8 cellular contexts compared by ENCODE assay signal in the genomic region with DNA sequence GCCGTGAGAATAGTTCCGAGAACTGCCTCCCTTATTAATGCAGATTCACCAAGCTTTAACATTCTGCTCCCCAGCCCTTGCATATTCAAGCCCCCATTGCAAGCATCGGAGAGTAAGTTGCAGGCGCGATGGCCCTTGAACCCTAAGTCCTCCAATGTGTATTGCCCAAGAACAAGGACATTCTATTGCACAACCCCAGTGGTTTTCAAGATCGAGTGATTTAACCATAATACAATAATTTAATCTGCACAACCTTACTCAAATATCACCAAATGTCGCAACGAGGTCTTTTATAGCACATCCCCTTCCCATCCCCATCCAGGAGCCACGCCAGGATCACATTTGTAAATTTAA. TPM values are rescaled to one million over a fixed set of nuclear protein-coding genes. Genes with fewer than 3 reads are reported as not detected.
DNase-seq lines count a peak whose midpoint lies in the region; ATAC-seq and TF ChIP-seq lines count a peak whose summit lies in the region.

No MANE protein-coding gene starts in this region.

- H3K9me3 ChIP-seq in HUES48 (ENCODE audit: control insufficient read depth, insufficient read depth, low read length) (no peaks in the 10 kb centered on the region), smooth muscle cell (replicated peaks; ENCODE audit: low read depth) (no peaks in the 10 kb centered on the region)

- H3K36me3 ChIP-seq in HUES48 (ENCODE audit: control insufficient read depth, insufficient read depth, low read length) (no peaks in the 10 kb centered on the region), smooth muscle cell (ENCODE audit: low read depth) (no peaks in the 10 kb centered on the region)

- no peaks in the 10 kb centered on the region for H4K20me1 ChIP-seq in smooth muscle cell (ENCODE audit: low read depth)

- no peak for TF ChIP-seq CTCF in smooth muscle cell (IDR thresholded peaks at IDR 0.05; ENCODE audit: borderline replicate concordance, insufficient read depth, poor library complexity, severe bottlenecking)

- peaks cover 13% of the 10 kb centered on the region for H3F3A ChIP-seq in smooth muscle cell (ENCODE audit: low read depth)

- no peaks in the 10 kb centered on the region for H3K79me2 ChIP-seq in smooth muscle cell (ENCODE audit: low read depth)

- H3K4me1 Mint-ChIP-seq in activated naive CD8-positive, alpha-beta T cell treated with anti-CD3 and anti-CD28 coated beads, Interleukin-2, amount 10 ng/mL, durations not matched to agents 7 days and 5 days = peaks cover 19% of the 10 kb centered on the region

- 27% methylated on average over 9 of the region's 9 CpGs for WGBS in smooth muscle cell (ENCODE audit: low lambda C conversion rate)

- H3K9ac ChIP-seq in HUES48 (ENCODE audit: low read depth, low read length) = no peak overlapping the region
- H3K9ac ChIP-seq in smooth muscle cell (ENCODE audit: low read depth) = peak overlapping the region; percentile 50

- no peaks in the 10 kb centered on the region for H3K27me3 ChIP-seq in HUES48 (ENCODE audit: control insufficient read depth, insufficient read depth, low read length)
- H3K27me3 ChIP-seq in smooth muscle cell (ENCODE audit: low read depth) = no peaks in the 10 kb centered on the region

- peaks cover 14% of the 10 kb centered on the region for H3K27me3 Mint-ChIP-seq in activated naive CD8-positive, alpha-beta T cell treated with anti-CD3 and anti-CD28 coated beads, Interleukin-2, amount 10 ng/mL, durations not matched to agents 7 days and 5 days

- H3K4me3 ChIP-seq in HUES48 (ENCODE audit: low read depth, low read length) = peak overlapping the region; percentile 74
- H3K4me3 ChIP-seq in iPS-11a (ENCODE audit: low read depth, low read length) = peak overlapping the region; percentile 75
- peak overlapping the region; percentile 59 for H3K4me3 ChIP-seq in smooth muscle cell

- peaks cover 10% of the 10 kb centered on the region for H3K4me1 ChIP-seq in HUES48 (ENCODE audit: control insufficient read depth, insufficient read depth, low read length)
- H3K4me1 ChIP-seq in smooth muscle cell (ENCODE audit: low read depth) = peaks cover 13% of the 10 kb centered on the region

- peak overlapping the region; percentile 80 for H3K27ac Mint-ChIP-seq in activated naive CD8-positive, alpha-beta T cell treated with anti-CD3 and anti-CD28 coated beads, Interleukin-2, amount 10 ng/mL, durations not matched to agents 7 days and 5 days

- no peak for ATAC-seq in activated naive CD8-positive, alpha-beta T cell treated with anti-CD3 and anti-CD28 coated beads, Interleukin-2, amount 10 ng/mL, durations not matched to agents 7 days and 5 days (ENCODE audit: low read depth)
- no peak for ATAC-seq in HG02884 (IDR thresholded peaks at IDR 0.05; ENCODE audit: unreplicated experiment)

- no peak for DNase-seq in activated naive CD8-positive, alpha-beta T cell treated with anti-CD3 and anti-CD28 coated beads, Interleukin-2, amount 10 ng/mL, durations not matched to agents 7 days and 5 days
- DNase-seq in smooth muscle cell (lab: John Stamatoyannopoulos, UW; ENCODE audit: unreplicated experiment) = no peak
- no peak for DNase-seq in NCI-H2107 treated with DMSO at 0.1 percent for 48 hours (lab: John Stamatoyannopoulos, UW; ENCODE audit: unreplicated experiment)
- no peak for DNase-seq in central memory CD4-positive, alpha-beta T cell
- DNase-seq in activated CD4-positive, alpha-beta T cell treated with anti-CD3 and anti-CD28 coated beads for 48 hours = no peak

- H3K36me3 Mint-ChIP-seq in activated naive CD8-positive, alpha-beta T cell treated with anti-CD3 and anti-CD28 coated beads, Interleukin-2, amount 10 ng/mL, durations not matched to agents 7 days and 5 days = no peaks in the 10 kb centered on the region

- POLR2A ChIA-PET in activated naive CD8-positive, alpha-beta T cell treated with anti-CD3 and anti-CD28 coated beads, Interleukin-2, amount 10 ng/mL, durations not matched to agents 7 days and 5 days (lab: Charles Lee) = interaction anchor here (1.1 to 1.4 kb wide), 2 partner anchors 307 to 484 kb away, joined by 3 read pairs; no protein-coding TSS in a partner anchor

- H3K4me2 ChIP-seq in smooth muscle cell = peak overlapping the region; percentile 82

- peak overlapping the region; percentile 92 for H3K27ac ChIP-seq in HUES48 (ENCODE audit: low read depth, low read length)
- peak overlapping the region; percentile 83 for H3K27ac ChIP-seq in smooth muscle cell (ENCODE audit: low read depth)

- H2AFZ ChIP-seq in smooth muscle cell (ENCODE audit: low read depth) = peak overlapping the region; percentile 59

- no peaks in the 10 kb centered on the region for H3K9me3 Mint-ChIP-seq in activated naive CD8-positive, alpha-beta T cell treated with anti-CD3 and anti-CD28 coated beads, Interleukin-2, amount 10 ng/mL, durations not matched to agents 7 days and 5 days

- peak overlapping the region; percentile 91 for H3K4me3 Mint-ChIP-seq in activated naive CD8-positive, alpha-beta T cell treated with anti-CD3 and anti-CD28 coated beads, Interleukin-2, amount 10 ng/mL, durations not matched to agents 7 days and 5 days

RNA-seq across cellular contexts. Expression of gene PLXND1, which starts 21.7 kb away (rescaled TPM):
- 10 to 100 TPM; 30.0 to 38.3 TPM for total RNA-seq in activated naive CD8-positive, alpha-beta T cell treated with anti-CD3 and anti-CD28 coated beads, Interleukin-2, amount 10 ng/mL, durations not matched to agents 7 days and 5 days
- 71.2 and 94.3 TPM in 2 replicates for total RNA-seq in smooth muscle cell
- 75.8 and 130 TPM in 2 replicates for polyA plus RNA-seq in smooth muscle cell
